2 cellular contexts compared by ENCODE assay signal in genomic region chr20:2602746-2603145, GRCh38.
A peak's percentile ranks its signal among the peaks of the same experiment; 100 is the strongest.
TF ChIP-seq lines count a peak whose summit lies in the region.

No MANE protein-coding gene starts in this region.

TF ChIP-seq in HepG2, 621 proteins besides CTCF, POLR2A, EP300 and RAD21:
- no peak for TF ChIP-seq THAP7 (CRISPR knock-in tag; IDR thresholded peaks at IDR 0.05)
- TF ChIP-seq RAD51 (IDR thresholded peaks at IDR 0.05; ENCODE audit: borderline replicate concordance), result peak; percentile 53; the same call in 1 of the 2 replicates

TF ChIP-seq in K562, 482 proteins besides CTCF, POLR2A, EP300 and RAD21:
- TF ChIP-seq RUNX1 (IDR thresholded peaks at IDR 0.05; ENCODE audit: low read depth) (no peak), TOE1 (IDR thresholded peaks at IDR 0.05; ENCODE audit: borderline replicate concordance) (peak; percentile 24; the same call in 1 of the 2 replicates), TOE1 (CRISPR knock-in tag; IDR thresholded peaks at IDR 0.05; ENCODE audit: borderline replicate concordance, low read depth) (no peak), USF2 (CRISPR knock-in tag; IDR thresholded peaks at IDR 0.05) (peak; percentile 55), NR3C1 (CRISPR knock-in tag; IDR thresholded peaks at IDR 0.05) (no peak), ZBTB2 (IDR thresholded peaks at IDR 0.05) (no peak), HMG20B (CRISPR knock-in tag; IDR thresholded peaks at IDR 0.05) (no peak), SMAD3 (CRISPR knock-in tag; conservative IDR thresholded peaks at IDR 0.05) (no peak), USF1 (CRISPR knock-in tag; IDR thresholded peaks at IDR 0.05) (0 out of 2 replicates have a peak, but pooled peaks have one; percentile 14), TFE3 (CRISPR knock-in tag; IDR thresholded peaks at IDR 0.05) (peak; percentile 79), RAD51 (IDR thresholded peaks at IDR 0.05; ENCODE audit: borderline replicate concordance, low read depth) (peak; percentile 45; the same call in 1 of the 2 replicates)
